In genomic region chr18:70598406-70598805, GRCh38 we compare ENCODE assay signal across 22 cellular contexts.
"Had no signal": no experiment of that assay in that cellular context is flagged by ENCODE, and none has a peak within 500 bp of the region (broad histone marks: within the 10 kb centered on the region; RNA-seq: fewer than 3 reads in every experiment).

No MANE protein-coding gene starts in this region.

- ATAC-seq: foreskin keratinocyte; gastroesophageal sphincter; heart left ventricle; left cardiac atrium; left lung; mucosa of descending colon; stimulated activated memory B cell treated with anti-CD40 and anti-IgM and Interleukin-4, amounts not matched to agents 10 μg/mL and 1 μg/mL and 100 μg/mL, for 72 hours had no signal

- H3K4me3 Mint-ChIP-seq: dendritic cell treated with granulocyte-macrophage colony-stimulating factor and Interleukin-4, amounts not matched to agents 40 ng/mL and 50 ng/mL, for 4 days; mesothelial cell of epicardium; naive B cell; nephron progenitor cell; stimulated activated memory B cell treated with anti-CD40 and anti-IgM and Interleukin-4, amounts not matched to agents 10 μg/mL and 1 μg/mL and 100 μg/mL, for 72 hours had no signal

- H3K27me3 ChIP-seq: colonic mucosa, esophagus muscularis mucosa, foreskin keratinocyte, heart left ventricle, hepatocyte, left lung, right atrium auricular region, sigmoid colon, thyroid gland, vagina had no signal

- H3K36me3 Mint-ChIP-seq: mesothelial cell of epicardium; naive B cell; stimulated activated memory B cell treated with anti-CD40 and anti-IgM and Interleukin-4, amounts not matched to agents 10 μg/mL and 1 μg/mL and 100 μg/mL, for 72 hours had no signal

- DNase-seq: foreskin keratinocyte, kidney, mesenchymal stem cell, sigmoid colon had no signal

- H3K4me1 Mint-ChIP-seq: mesothelial cell of epicardium; naive B cell; nephron progenitor cell; stimulated activated memory B cell treated with anti-CD40 and anti-IgM and Interleukin-4, amounts not matched to agents 10 μg/mL and 1 μg/mL and 100 μg/mL, for 72 hours had no signal

- H3K36me3 ChIP-seq: colonic mucosa, esophagus muscularis mucosa, gastroesophageal sphincter, heart left ventricle, left lung, prostate gland, right atrium auricular region, sigmoid colon, thyroid gland, vagina had no signal

- H2AFZ ChIP-seq: hepatocyte had no signal

- H3K27me3 Mint-ChIP-seq: dendritic cell treated with granulocyte-macrophage colony-stimulating factor and Interleukin-4, amounts not matched to agents 40 ng/mL and 50 ng/mL, for 4 days; naive B cell; stimulated activated memory B cell treated with anti-CD40 and anti-IgM and Interleukin-4, amounts not matched to agents 10 μg/mL and 1 μg/mL and 100 μg/mL, for 72 hours; stimulated activated naive CD8-positive, alpha-beta T cell treated with anti-CD3 and anti-CD28 coated beads, Interleukin-15, Interleukin-2, amounts not matched to agents 100 ng/mL and 50 ng/mL, for 24 hours had no signal

- H3K9me3 Mint-ChIP-seq: dendritic cell treated with granulocyte-macrophage colony-stimulating factor and Interleukin-4, amounts not matched to agents 40 ng/mL and 50 ng/mL, for 4 days; mesothelial cell of epicardium; nephron progenitor cell; stimulated activated memory B cell treated with anti-CD40 and anti-IgM and Interleukin-4, amounts not matched to agents 10 μg/mL and 1 μg/mL and 100 μg/mL, for 72 hours; stimulated activated naive CD8-positive, alpha-beta T cell treated with anti-CD3 and anti-CD28 coated beads, Interleukin-15, Interleukin-2, amounts not matched to agents 100 ng/mL and 50 ng/mL, for 24 hours had no signal

- FAIRE-seq: kidney had no signal

- H3K4me3 ChIP-seq: colonic mucosa, esophagus muscularis mucosa, gastroesophageal sphincter, heart left ventricle, hepatocyte, left lung, mucosa of descending colon, prostate gland, right atrium auricular region, sigmoid colon, thyroid gland, vagina had no signal

- H3K4me1 ChIP-seq: colonic mucosa, esophagus muscularis mucosa, foreskin keratinocyte, gastroesophageal sphincter, heart left ventricle, left lung, prostate gland, right atrium auricular region, sigmoid colon, thyroid gland, vagina had no signal

- H3K27ac Mint-ChIP-seq: dendritic cell treated with granulocyte-macrophage colony-stimulating factor and Interleukin-4, amounts not matched to agents 40 ng/mL and 50 ng/mL, for 4 days; mesothelial cell of epicardium; naive B cell; nephron progenitor cell; stimulated activated memory B cell treated with anti-CD40 and anti-IgM and Interleukin-4, amounts not matched to agents 10 μg/mL and 1 μg/mL and 100 μg/mL, for 72 hours had no signal

- H3K9me3 ChIP-seq: colonic mucosa, esophagus muscularis mucosa, gastroesophageal sphincter, left lung, mucosa of descending colon, prostate gland, right atrium auricular region, sigmoid colon, thyroid gland, vagina had no signal

- H3K4me2 ChIP-seq: hepatocyte had no signal

- H3K79me2 ChIP-seq: hepatocyte had no signal

- H3K27ac ChIP-seq: colonic mucosa, esophagus muscularis mucosa, foreskin keratinocyte, gastroesophageal sphincter, heart left ventricle, hepatocyte, left lung, prostate gland, right atrium auricular region, sigmoid colon, thyroid gland, vagina had no signal
